In genomic region chr1:164635784-164636729, GRCh38 we compare ENCODE assay signal across 2 cellular contexts.
A peak's percentile ranks its signal among the peaks of the same experiment; 100 is the strongest.
TF ChIP-seq lines count a peak whose summit lies in the region.

No MANE protein-coding gene starts in this region.

TF ChIP-seq in liver, 16 proteins besides CTCF, POLR2A, EP300 and RAD21 (continued from another document):
- TF ChIP-seq, protein P1, sequence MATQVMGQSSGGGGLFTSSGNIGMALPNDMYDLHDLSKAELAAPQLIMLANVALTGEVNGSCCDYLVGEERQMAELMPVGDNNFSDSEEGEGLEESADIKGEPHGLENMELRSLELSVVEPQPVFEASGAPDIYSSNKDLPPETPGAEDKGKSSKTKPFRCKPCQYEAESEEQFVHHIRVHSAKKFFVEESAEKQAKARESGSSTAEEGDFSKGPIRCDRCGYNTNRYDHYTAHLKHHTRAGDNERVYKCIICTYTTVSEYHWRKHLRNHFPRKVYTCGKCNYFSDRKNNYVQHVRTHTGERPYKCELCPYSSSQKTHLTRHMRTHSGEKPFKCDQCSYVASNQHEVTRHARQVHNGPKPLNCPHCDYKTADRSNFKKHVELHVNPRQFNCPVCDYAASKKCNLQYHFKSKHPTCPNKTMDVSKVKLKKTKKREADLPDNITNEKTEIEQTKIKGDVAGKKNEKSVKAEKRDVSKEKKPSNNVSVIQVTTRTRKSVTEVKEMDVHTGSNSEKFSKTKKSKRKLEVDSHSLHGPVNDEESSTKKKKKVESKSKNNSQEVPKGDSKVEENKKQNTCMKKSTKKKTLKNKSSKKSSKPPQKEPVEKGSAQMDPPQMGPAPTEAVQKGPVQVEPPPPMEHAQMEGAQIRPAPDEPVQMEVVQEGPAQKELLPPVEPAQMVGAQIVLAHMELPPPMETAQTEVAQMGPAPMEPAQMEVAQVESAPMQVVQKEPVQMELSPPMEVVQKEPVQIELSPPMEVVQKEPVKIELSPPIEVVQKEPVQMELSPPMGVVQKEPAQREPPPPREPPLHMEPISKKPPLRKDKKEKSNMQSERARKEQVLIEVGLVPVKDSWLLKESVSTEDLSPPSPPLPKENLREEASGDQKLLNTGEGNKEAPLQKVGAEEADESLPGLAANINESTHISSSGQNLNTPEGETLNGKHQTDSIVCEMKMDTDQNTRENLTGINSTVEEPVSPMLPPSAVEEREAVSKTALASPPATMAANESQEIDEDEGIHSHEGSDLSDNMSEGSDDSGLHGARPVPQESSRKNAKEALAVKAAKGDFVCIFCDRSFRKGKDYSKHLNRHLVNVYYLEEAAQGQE (IDR thresholded peaks at IDR 0.05): no peak
- TF ChIP-seq EGR1 (IDR thresholded peaks at IDR 0.05; ENCODE audit: low read depth in 2 of 2) (no peak), JUND (IDR thresholded peaks at IDR 0.05) (no peak), SP1 (IDR thresholded peaks at IDR 0.05) (peak; percentile 62), TAF1 (conservative IDR thresholded peaks at IDR 0.05) (no peak), FOXA2 (IDR thresholded peaks at IDR 0.05) (no peak), RXRA (IDR thresholded peaks at IDR 0.05) (no peak), MAX (IDR thresholded peaks at IDR 0.05) (no peak), FOXA1 (IDR thresholded peaks at IDR 0.05) (no peak), NR2F2 (IDR thresholded peaks at IDR 0.05) (no peak), HNF4A (conservative IDR thresholded peaks at IDR 0.05) (peak; percentile 69 to 88)

TF ChIP-seq in HepG2, 621 proteins besides CTCF, POLR2A, EP300 and RAD21 (continued from another document):
- no peak for TF ChIP-seq ZFP91 (CRISPR knock-in tag; IDR thresholded peaks at IDR 0.05; ENCODE audit: borderline replicate concordance)
- TF ChIP-seq POLR2G (IDR thresholded peaks at IDR 0.05; ENCODE audit: low read depth, low read length): no peak
